Comparison of ENCODE assay signal across 15 cellular contexts in the genomic region with DNA sequence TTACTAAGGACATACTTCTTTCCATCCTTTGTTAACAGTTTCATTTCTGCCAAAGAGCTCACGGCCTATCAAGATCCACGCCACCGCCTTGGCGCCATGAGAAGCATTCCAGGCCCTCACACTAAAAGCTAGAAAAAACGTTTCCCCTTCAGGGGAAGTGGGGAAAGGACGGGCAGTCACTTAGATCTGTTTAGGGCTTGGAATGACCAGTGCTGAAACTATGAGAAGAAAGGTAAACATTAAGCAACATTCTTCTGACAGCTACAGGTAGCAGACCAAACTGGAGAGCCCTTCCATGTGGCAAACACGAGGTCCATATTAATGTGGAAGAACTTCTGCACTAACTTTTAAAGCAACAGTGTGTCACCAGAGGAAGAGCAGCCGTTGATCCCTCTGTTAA.
A peak's percentile ranks its signal among the peaks of the same experiment; 100 is the strongest.
DNase-seq lines count a peak whose midpoint lies in the region; ATAC-seq and TF ChIP-seq lines count a peak whose summit lies in the region.
"Had no signal": no experiment of that assay in that cellular context is flagged by ENCODE, and none has a peak within 500 bp of the region (broad histone marks: within the 10 kb centered on the region; RNA-seq: fewer than 3 reads in every experiment).

No MANE protein-coding gene starts in this region.

- POLR2A ChIA-PET in CD8-positive, alpha-beta T cell (lab: Charles Lee), result interaction anchor here (0.6 kb wide), 1 partner anchor 210 kb away, joined by 3 read pairs; no protein-coding TSS in a partner anchor
- POLR2A ChIA-PET in HEK293 (lab: Yijun Ruan, JAX), result no interaction called here

- H3K9me3 Mint-ChIP-seq in CD8-positive, alpha-beta T cell, result no peaks in the 10 kb centered on the region
- no peaks in the 10 kb centered on the region for H3K9me3 Mint-ChIP-seq in activated T-helper 17 cell treated with anti-CD3 and anti-CD28 coated beads, Interleukin-2, amount 50 U/mL, for 72 hours
- no peaks in the 10 kb centered on the region for H3K9me3 Mint-ChIP-seq in memory B cell

- no peaks in the 10 kb centered on the region for H3K36me3 ChIP-seq in CD8-positive, alpha-beta T cell (ENCODE audit: insufficient read depth, low read length)
- H3K36me3 ChIP-seq in HEK293 (ENCODE audit: control insufficient read depth in 2 of 2, insufficient read depth in 1 of 2, low read length in 2 of 2), result no peaks in the 10 kb centered on the region
- H3K36me3 ChIP-seq: BE2C had no signal

- H3K36me3 Mint-ChIP-seq in CD8-positive, alpha-beta T cell, result peaks cover 48% of the 10 kb centered on the region
- H3K36me3 Mint-ChIP-seq in activated T-helper 17 cell treated with anti-CD3 and anti-CD28 coated beads, Interleukin-2, amount 50 U/mL, for 72 hours (ENCODE audit: low read depth), result peaks cover 54% of the 10 kb centered on the region
- peaks cover 9% of the 10 kb centered on the region for H3K36me3 Mint-ChIP-seq in memory B cell

- H3K27me3 Mint-ChIP-seq in CD8-positive, alpha-beta T cell (ENCODE audit: low read depth), result no peaks in the 10 kb centered on the region
- no peaks in the 10 kb centered on the region for H3K27me3 Mint-ChIP-seq in activated T-helper 17 cell treated with anti-CD3 and anti-CD28 coated beads, Interleukin-2, amount 50 U/mL, for 72 hours
- no peaks in the 10 kb centered on the region for H3K27me3 Mint-ChIP-seq in memory B cell

- no peaks in the 10 kb centered on the region for H3K9me3 ChIP-seq in CD8-positive, alpha-beta T cell (ENCODE audit: low read length)
- no peaks in the 10 kb centered on the region for H3K9me3 ChIP-seq in HEK293 (ENCODE audit: control insufficient read depth, insufficient read depth, low read depth, low read length)
- H3K9me3 ChIP-seq: BE2C, testis had no signal

- H3K4me1 Mint-ChIP-seq in CD8-positive, alpha-beta T cell (ENCODE audit: low read depth), result peaks cover 80% of the 10 kb centered on the region
- H3K4me1 Mint-ChIP-seq in activated T-helper 17 cell treated with anti-CD3 and anti-CD28 coated beads, Interleukin-2, amount 50 U/mL, for 72 hours, result peaks cover 36% of the 10 kb centered on the region
- peaks cover 25% of the 10 kb centered on the region for H3K4me1 Mint-ChIP-seq in memory B cell

- no peak overlapping the region for H3K27ac ChIP-seq in CD8-positive, alpha-beta T cell (ENCODE audit: low read depth, low read length)
- H3K27ac ChIP-seq in HEK293 (ENCODE audit: extremely low read depth, low read depth, low read length), result no peak overlapping the region
- H3K27ac ChIP-seq: testis had no signal

- DNase-seq in CD8-positive, alpha-beta T cell, result no peak
- DNase-seq in memory B cell (ENCODE audit: low spot score in 2 of 2), result no peak
- no peak for DNase-seq in NCI-H2029 treated with DMSO at 0.1 percent for 48 hours (lab: John Stamatoyannopoulos, UW)
- no peak for DNase-seq in DMS153 treated with DMSO at 0.1 percent for 48 hours (lab: John Stamatoyannopoulos, UW; ENCODE audit: unreplicated experiment)
- DNase-seq: activated gamma-delta T cell treated with Interleukin-2 at 50 U/mL for 16 hours; BE2C; cerebellar nuclear complex; H9; NCI-H1436 treated with DMSO at 0.1 percent for 48 hours; stimulated activated CD4-positive, alpha-beta T cell treated with anti-CD3 and anti-CD28 coated beads, Interleukin-15, amount 100 ng/mL, for 24 hours; testis had no signal

- no peak for TF ChIP-seq CTCF in CD8-positive, alpha-beta T cell (IDR thresholded peaks at IDR 0.05)
- no peak for TF ChIP-seq CTCF in HEK293 (tag by site-specific recombination; IDR thresholded peaks at IDR 0.05)

- no peak overlapping the region for H3K4me3 Mint-ChIP-seq in CD8-positive, alpha-beta T cell
- H3K4me3 Mint-ChIP-seq in activated T-helper 17 cell treated with anti-CD3 and anti-CD28 coated beads, Interleukin-2, amount 50 U/mL, for 72 hours, result peak overlapping the region; percentile 47
- no peak overlapping the region for H3K4me3 Mint-ChIP-seq in memory B cell
- H3K4me3 Mint-ChIP-seq: H9 had no signal

- peaks cover 68% of the 10 kb centered on the region for H3K4me1 ChIP-seq in CD8-positive, alpha-beta T cell (ENCODE audit: insufficient read depth, low read length)
- H3K4me1 ChIP-seq in HEK293 (ENCODE audit: control insufficient read depth, insufficient read depth, low read length), result no peaks in the 10 kb centered on the region
- H3K4me1 ChIP-seq: BE2C, testis had no signal

- peak overlapping the region; percentile 81 for H3K27ac Mint-ChIP-seq in CD8-positive, alpha-beta T cell
- H3K27ac Mint-ChIP-seq in activated T-helper 17 cell treated with anti-CD3 and anti-CD28 coated beads, Interleukin-2, amount 50 U/mL, for 72 hours, result peak overlapping the region; percentile 74
- peak overlapping the region; percentile 60 for H3K27ac Mint-ChIP-seq in memory B cell
- H3K27ac Mint-ChIP-seq: H9 had no signal

- CTCF ChIA-PET in CD8-positive, alpha-beta T cell (lab: Charles Lee), result interaction anchor here (0.7 to 1.5 kb wide), 10 partner anchors 15 to 656 kb away, joined by 3 to 6 read pairs (median 3); no protein-coding TSS in a partner anchor
- CTCF ChIA-PET in HEK293 (lab: Yijun Ruan, JAX), result interaction anchor here (0.5 to 1.8 kb wide), 14 partner anchors 10 to 753 kb away, joined by 3 to 7 read pairs (median 3); no protein-coding TSS in a partner anchor

- H3K4me3 ChIP-seq in CD8-positive, alpha-beta T cell (ENCODE audit: low read depth, low read length), result no peak overlapping the region
- H3K4me3 ChIP-seq in HEK293 (ENCODE audit: low read depth, low read length), result no peak overlapping the region
- H3K4me3 ChIP-seq: testis had no signal

- intact Hi-C loops in CD8-positive, alpha-beta T cell (cut with DNase I, micrococcal nuclease), result loop anchor here in 1 of 2 experiments (2.0 to 5.0 kb wide), 2 partner anchors 148 to 247 kb away; no protein-coding TSS in a partner anchor

- no peaks in the 10 kb centered on the region for H3K27me3 ChIP-seq in CD8-positive, alpha-beta T cell (ENCODE audit: insufficient read depth, low read length)
- H3K27me3 ChIP-seq: BE2C, testis had no signal

- ATAC-seq in CD8-positive, alpha-beta T cell, result no peak
- no peak for ATAC-seq in activated T-helper 17 cell treated with anti-CD3 and anti-CD28 coated beads, Interleukin-2, amount 50 U/mL, for 72 hours (replicated peaks)
- ATAC-seq in memory B cell (ENCODE audit: low read depth) (no peak), HG03457 (IDR thresholded peaks at IDR 0.05; ENCODE audit: unreplicated experiment) (no peak)
- ATAC-seq: activated CD4-positive, CD25-positive, alpha-beta regulatory T cell treated with anti-CD3 and anti-CD28 coated beads, Interleukin-2, amount 50 U/mL, for 24 hours had no signal

TF ChIP-seq in HEK293, 187 proteins besides CTCF, POLR2A, EP300 and RAD21:
- TF ChIP-seq, protein P1, sequence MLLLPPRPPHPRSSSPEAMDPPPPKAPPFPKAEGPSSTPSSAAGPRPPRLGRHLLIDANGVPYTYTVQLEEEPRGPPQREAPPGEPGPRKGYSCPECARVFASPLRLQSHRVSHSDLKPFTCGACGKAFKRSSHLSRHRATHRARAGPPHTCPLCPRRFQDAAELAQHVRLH (tag by site-specific recombination; IDR thresholded peaks at IDR 0.05), result no peak
- TF ChIP-seq ZNF473 (tag by site-specific recombination; IDR thresholded peaks at IDR 0.05), result no peak
- TF ChIP-seq, protein P2, sequence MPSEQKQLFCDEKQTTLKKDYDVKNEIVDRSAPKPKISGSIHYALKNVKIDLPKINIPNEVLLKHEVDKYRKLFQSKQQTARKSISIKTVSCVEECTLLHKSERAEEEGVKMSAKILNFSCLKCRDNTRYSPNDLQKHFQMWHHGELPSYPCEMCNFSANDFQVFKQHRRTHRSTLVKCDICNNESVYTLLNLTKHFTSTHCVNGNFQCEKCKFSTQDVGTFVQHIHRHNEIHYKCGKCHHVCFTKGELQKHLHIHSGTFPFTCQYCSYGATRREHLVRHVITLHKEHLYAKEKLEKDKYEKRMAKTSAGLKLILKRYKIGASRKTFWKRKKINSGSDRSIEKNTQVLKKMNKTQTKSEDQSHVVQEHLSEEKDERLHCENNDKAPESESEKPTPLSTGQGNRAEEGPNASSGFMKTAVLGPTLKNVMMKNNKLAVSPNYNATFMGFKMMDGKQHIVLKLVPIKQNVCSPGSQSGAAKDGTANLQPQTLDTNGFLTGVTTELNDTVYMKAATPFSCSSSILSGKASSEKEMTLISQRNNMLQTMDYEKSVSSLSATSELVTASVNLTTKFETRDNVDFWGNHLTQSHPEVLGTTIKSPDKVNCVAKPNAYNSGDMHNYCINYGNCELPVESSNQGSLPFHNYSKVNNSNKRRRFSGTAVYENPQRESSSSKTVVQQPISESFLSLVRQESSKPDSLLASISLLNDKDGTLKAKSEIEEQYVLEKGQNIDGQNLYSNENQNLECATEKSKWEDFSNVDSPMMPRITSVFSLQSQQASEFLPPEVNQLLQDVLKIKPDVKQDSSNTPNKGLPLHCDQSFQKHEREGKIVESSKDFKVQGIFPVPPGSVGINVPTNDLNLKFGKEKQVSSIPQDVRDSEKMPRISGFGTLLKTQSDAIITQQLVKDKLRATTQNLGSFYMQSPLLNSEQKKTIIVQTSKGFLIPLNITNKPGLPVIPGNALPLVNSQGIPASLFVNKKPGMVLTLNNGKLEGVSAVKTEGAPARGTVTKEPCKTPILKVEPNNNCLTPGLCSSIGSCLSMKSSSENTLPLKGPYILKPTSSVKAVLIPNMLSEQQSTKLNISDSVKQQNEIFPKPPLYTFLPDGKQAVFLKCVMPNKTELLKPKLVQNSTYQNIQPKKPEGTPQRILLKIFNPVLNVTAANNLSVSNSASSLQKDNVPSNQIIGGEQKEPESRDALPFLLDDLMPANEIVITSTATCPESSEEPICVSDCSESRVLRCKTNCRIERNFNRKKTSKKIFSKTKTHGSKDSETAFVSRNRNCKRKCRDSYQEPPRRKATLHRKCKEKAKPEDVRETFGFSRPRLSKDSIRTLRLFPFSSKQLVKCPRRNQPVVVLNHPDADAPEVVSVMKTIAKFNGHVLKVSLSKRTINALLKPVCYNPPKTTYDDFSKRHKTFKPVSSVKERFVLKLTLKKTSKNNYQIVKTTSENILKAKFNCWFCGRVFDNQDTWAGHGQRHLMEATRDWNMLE (tag by site-specific recombination; conservative IDR thresholded peaks at IDR 0.05; ENCODE audit: low read depth), result no peak
- TF ChIP-seq ZNF76 (tag by site-specific recombination; IDR thresholded peaks at IDR 0.05; ENCODE audit: borderline replicate concordance, low read depth), result no peak
- peak; percentile 32; the same call in 1 of the 2 replicates for TF ChIP-seq SCRT2 (tag by site-specific recombination; IDR thresholded peaks at IDR 0.05)
- no peak for TF ChIP-seq ZNF626 (tag by site-specific recombination; IDR thresholded peaks at IDR 0.05)
- TF ChIP-seq ZFP69B (tag by site-specific recombination; IDR thresholded peaks at IDR 0.05), result no peak
- no peak for TF ChIP-seq ZNF155 (tag by site-specific recombination; IDR thresholded peaks at IDR 0.05)
- TF ChIP-seq ZNF324 (tag by site-specific recombination; IDR thresholded peaks at IDR 0.05), result no peak
